16 cellular contexts compared by ENCODE assay signal in the genomic region with DNA sequence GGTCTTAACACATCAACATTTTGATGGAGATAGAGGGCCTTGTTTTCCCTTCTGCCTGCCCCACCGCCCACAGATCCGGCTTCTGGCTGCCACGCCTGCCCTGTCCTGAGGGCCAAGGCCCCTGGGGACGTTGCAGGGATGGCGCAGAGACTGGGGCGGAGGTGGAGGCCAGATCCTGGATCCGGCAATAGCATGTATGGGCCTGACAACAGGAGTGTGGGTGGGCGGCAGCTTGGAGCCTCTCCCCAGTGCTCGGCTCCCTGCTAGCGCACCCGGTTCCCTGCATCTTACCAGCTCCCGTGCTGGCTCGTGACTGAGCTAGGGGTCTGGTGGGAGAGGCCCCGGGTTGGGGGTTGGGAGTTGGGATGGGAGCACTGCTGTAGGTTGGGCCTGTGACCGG.
DNase-seq lines count a peak whose midpoint lies in the region; ATAC-seq and TF ChIP-seq lines count a peak whose summit lies in the region.
"Had no signal": no experiment of that assay in that cellular context is flagged by ENCODE, and none has a peak within 500 bp of the region (broad histone marks: within the 10 kb centered on the region; RNA-seq: fewer than 3 reads in every experiment).

No MANE protein-coding gene starts in this region.

- H3K9ac ChIP-seq in parathyroid adenoma = no peak overlapping the region

- H3K36me3 ChIP-seq in heart left ventricle (peaks cover 0 to 18% (median 8%) of the 10 kb centered on the region in 9 donors), parathyroid adenoma (ENCODE audit: control insufficient read depth, insufficient read depth, low read length) (no peaks in the 10 kb centered on the region), tibial artery (peaks cover 35 to 59% (median 58%) of the 10 kb centered on the region in 3 donors)

- H3K4me2 ChIP-seq in parathyroid adenoma (ENCODE audit: low read length) = no peak overlapping the region

- peaks cover 2% of the 10 kb centered on the region for H3K36me3 Mint-ChIP-seq in T-helper 17 cell (ENCODE audit: low read depth)
- H3K36me3 Mint-ChIP-seq in CD4-positive, alpha-beta T cell (ENCODE audit: low read depth) = no peaks in the 10 kb centered on the region

- H3K27me3 Mint-ChIP-seq in T-helper 17 cell = no peaks in the 10 kb centered on the region
- no peaks in the 10 kb centered on the region for H3K27me3 Mint-ChIP-seq in CD4-positive, alpha-beta T cell
- H3K27me3 Mint-ChIP-seq: stimulated activated naive B cell treated with anti-CD40 and anti-IgM and Interleukin-4, amounts not matched to agents 10 μg/mL and 1 μg/mL and 100 μg/mL, for 72 hours had no signal

- DNase-seq in T-helper 17 cell (no peak), heart left ventricle (no peak), tibial artery (peak in 1 of 2 donors; percentile 74), NCI-H446 (lab: John Stamatoyannopoulos, UW) (no peak)
- DNase-seq in activated CD4-positive, alpha-beta T cell treated with anti-CD3 and anti-CD28 coated beads for 4 hours = no peak
- DNase-seq in CD4-positive, alpha-beta T cell = no peak
- DNase-seq: activated CD4-positive, alpha-beta T cell treated with anti-CD3 and anti-CD28 coated beads, Interleukin-2, amount 10 ng/mL, durations not matched to agents 24 days and 14 days; activated T-cell treated with anti-CD3 and anti-CD28 coated beads, Interleukin-2, amount 50 U/mL, for 72 hours; H9; mucosa of descending colon; NCI-H146; NCI-H524; stimulated activated CD4-positive, alpha-beta T cell treated with anti-CD3 and anti-CD28 coated beads, Interleukin-4, amount 100 ng/mL, for 24 hours; stimulated activated naive B cell treated with anti-CD40 and anti-IgM and Interleukin-4, amounts not matched to agents 10 μg/mL and 1 μg/mL and 100 μg/mL, for 72 hours had no signal

- CTCF ChIA-PET in CD4-positive, alpha-beta T cell (lab: Charles Lee) = interaction anchor here (0.8 to 1.7 kb wide), 2 partner anchors 13 to 30 kb away, joined by 3 to 4 read pairs; no protein-coding TSS in a partner anchor

- no peak overlapping the region for H2AFZ ChIP-seq in parathyroid adenoma

- H3K4me3 ChIP-seq in heart left ventricle (no peak overlapping the region), parathyroid adenoma (ENCODE audit: low read depth, low read length) (no peak overlapping the region), tibial artery (no peak overlapping the region)
- H3K4me3 ChIP-seq: mucosa of descending colon had no signal

- H3K9me3 ChIP-seq in T-helper 17 cell (ENCODE audit: control insufficient read depth, low read length, poor library complexity, severe bottlenecking) (no peaks in the 10 kb centered on the region), heart left ventricle (no peaks in the 10 kb centered on the region), parathyroid adenoma (ENCODE audit: control insufficient read depth, low read length) (no peaks in the 10 kb centered on the region), tibial artery (no peaks in the 10 kb centered on the region)
- no peaks in the 10 kb centered on the region for H3K9me3 ChIP-seq in CD4-positive, alpha-beta T cell (ENCODE audit: control insufficient read depth, low read length)
- H3K9me3 ChIP-seq: mucosa of descending colon had no signal

- POLR2A ChIA-PET in CD4-positive, alpha-beta T cell (lab: Charles Lee) = no interaction called here

- H3K27ac ChIP-seq in heart left ventricle = peak overlapping the region; percentile 24 to 100 (median 70)
- H3K27ac ChIP-seq in parathyroid adenoma = peak overlapping the region; percentile 51
- H3K27ac ChIP-seq in tibial artery = peak overlapping the region; percentile 94 to 95
- no peak overlapping the region for H3K27ac ChIP-seq in CD4-positive, alpha-beta T cell (ENCODE audit: low read depth, low read length)

- TF ChIP-seq CTCF in heart left ventricle (IDR thresholded peaks at IDR 0.05) (no peak), parathyroid adenoma (IDR thresholded peaks at IDR 0.05) (no peak), tibial artery (IDR thresholded peaks at IDR 0.05) (no peak)
- TF ChIP-seq CTCF in CD4-positive, alpha-beta T cell (IDR thresholded peaks at IDR 0.05) = no peak

- H3K27me3 ChIP-seq in heart left ventricle (no peaks in the 10 kb centered on the region), parathyroid adenoma (ENCODE audit: control insufficient read depth, insufficient read depth, low read length) (no peaks in the 10 kb centered on the region), tibial artery (no peaks in the 10 kb centered on the region)
- no peaks in the 10 kb centered on the region for H3K27me3 ChIP-seq in CD4-positive, alpha-beta T cell (ENCODE audit: control insufficient read depth, insufficient read depth, low read length)

- H3K79me2 ChIP-seq in parathyroid adenoma = peaks cover 18% of the 10 kb centered on the region

- H3K4me1 ChIP-seq in heart left ventricle (peaks cover 37 to 98% (median 76%) of the 10 kb centered on the region in 12 donors), parathyroid adenoma (peaks cover 38% of the 10 kb centered on the region), tibial artery (peaks cover 12 to 99% (median 95%) of the 10 kb centered on the region in 4 donors)

- intact Hi-C loops in heart left ventricle (cut with DNase I) (no loop called here), tibial artery (cut with DNase I; ENCODE audit: low total_unique reads) (no loop called here)
- intact Hi-C loops in CD4-positive, alpha-beta T cell (cut with DNase I, micrococcal nuclease) = no loop called here

- H3K27ac Mint-ChIP-seq in T-helper 17 cell = peak overlapping the region; percentile 29
- no peak overlapping the region for H3K27ac Mint-ChIP-seq in CD4-positive, alpha-beta T cell
- H3K27ac Mint-ChIP-seq: activated CD4-positive, alpha-beta T cell treated with anti-CD3 and anti-CD28 coated beads, Interleukin-2, amount 10 ng/mL, durations not matched to agents 24 days and 14 days; activated T-cell treated with anti-CD3 and anti-CD28 coated beads, Interleukin-2, amount 50 U/mL, for 72 hours; H9; stimulated activated naive B cell treated with anti-CD40 and anti-IgM and Interleukin-4, amounts not matched to agents 10 μg/mL and 1 μg/mL and 100 μg/mL, for 72 hours had no signal

- WGBS in heart left ventricle, 4 donors = 74 to 86% (median 85%) methylated on average over 12 to 15 of the region's 15 CpGs

- no peaks in the 10 kb centered on the region for H3K9me3 Mint-ChIP-seq in CD4-positive, alpha-beta T cell
- H3K9me3 Mint-ChIP-seq: H9; stimulated activated naive B cell treated with anti-CD40 and anti-IgM and Interleukin-4, amounts not matched to agents 10 μg/mL and 1 μg/mL and 100 μg/mL, for 72 hours had no signal

- no peak overlapping the region for H3K4me3 Mint-ChIP-seq in T-helper 17 cell
- no peak overlapping the region for H3K4me3 Mint-ChIP-seq in CD4-positive, alpha-beta T cell
- H3K4me3 Mint-ChIP-seq: activated CD4-positive, alpha-beta T cell treated with anti-CD3 and anti-CD28 coated beads, Interleukin-2, amount 10 ng/mL, durations not matched to agents 24 days and 14 days; activated T-cell treated with anti-CD3 and anti-CD28 coated beads, Interleukin-2, amount 50 U/mL, for 72 hours; H9; stimulated activated naive B cell treated with anti-CD40 and anti-IgM and Interleukin-4, amounts not matched to agents 10 μg/mL and 1 μg/mL and 100 μg/mL, for 72 hours had no signal

- peak in 1 of 2 donors; percentile 9 for TF ChIP-seq POLR2A in heart left ventricle (IDR thresholded peaks at IDR 0.05)

- no peak for ATAC-seq in T-helper 17 cell
- ATAC-seq in heart left ventricle = peak in 3 of 4 donors; percentile 2 to 9 (median 4)
- ATAC-seq in HG03097 (IDR thresholded peaks at IDR 0.05; ENCODE audit: low FRiP score, unreplicated experiment) = no peak
- no peak for ATAC-seq in CD4-positive, alpha-beta T cell (ENCODE audit: poor library complexity)
- ATAC-seq: activated T-cell treated with anti-CD3 and anti-CD28 coated beads, Interleukin-2, amount 50 U/mL, for 72 hours; stimulated activated naive B cell treated with anti-CD40 and anti-IgM and Interleukin-4, amounts not matched to agents 10 μg/mL and 1 μg/mL and 100 μg/mL, for 72 hours had no signal

- H3K4me1 Mint-ChIP-seq in T-helper 17 cell = peaks cover 39% of the 10 kb centered on the region
- peaks cover 57% of the 10 kb centered on the region for H3K4me1 Mint-ChIP-seq in CD4-positive, alpha-beta T cell (ENCODE audit: low read depth)

Comparison
In these comparisons a context has a peak if more than half of its experiments do, and no peak if none do; other contexts are left out.
1. ATAC-seq: peak in heart left ventricle (3 of 4); none in T-helper 17 cell (single experiment), HG03097 (single experiment) and CD4-positive, alpha-beta T cell (single experiment).